30 cellular contexts compared by ENCODE assay signal in the genomic region with DNA sequence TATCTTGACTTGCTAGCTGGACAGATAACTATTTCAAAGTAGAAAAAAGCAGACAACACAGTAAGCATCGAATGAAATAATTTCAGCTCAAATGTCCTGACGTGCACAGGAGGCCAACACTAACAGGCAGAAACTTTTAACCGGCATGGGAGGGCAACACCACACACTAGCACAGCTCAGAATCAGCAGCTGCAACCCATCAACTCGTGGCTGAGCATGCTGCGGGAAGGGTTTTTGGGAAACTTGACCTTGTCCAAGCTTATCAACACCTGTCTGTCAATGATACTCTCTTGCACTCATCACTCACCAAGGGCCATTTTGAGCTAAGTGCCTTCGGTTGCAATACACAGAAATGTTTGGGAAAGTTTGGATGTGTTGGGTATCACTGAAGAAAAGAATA.
"Had no signal": no experiment of that assay in that cellular context is flagged by ENCODE, and none has a peak within 500 bp of the region (broad histone marks: within the 10 kb centered on the region; RNA-seq: fewer than 3 reads in every experiment).

No MANE protein-coding gene starts in this region.

- H3K9ac ChIP-seq: neural progenitor cell had no signal

- H3K27me3 Mint-ChIP-seq: stimulated activated memory B cell treated with anti-CD40 and anti-IgM and Interleukin-4, amounts not matched to agents 10 μg/mL and 1 μg/mL and 100 μg/mL, for 72 hours had no signal

- DNase-seq: heart right ventricle; kidney glomerular epithelial cell; left cardiac atrium; left ventricle myocardium inferior; mesendoderm; midbrain; mucosa of descending colon; naive thymus-derived CD8-positive, alpha-beta T cell; nephron progenitor cell; occipital lobe; ovary; right lobe of liver; stimulated activated CD4-positive, alpha-beta T cell treated with anti-CD3 and anti-CD28 coated beads, Interleukin-1b, Interleukin-23, amount 100 ng/mL, for 48 hours; stimulated activated CD4-positive, alpha-beta T cell treated with anti-CD3 and anti-CD28 coated beads, Interleukin-2, amount 100 ng/mL, for 48 hours; stimulated activated CD4-positive, alpha-beta T cell treated with anti-CD3 and anti-CD28 coated beads, Interleukin-4, amount 100 ng/mL, for 4 hours; stimulated activated CD8-positive, alpha-beta memory T cell treated with anti-CD3 and anti-CD28 coated beads, Interleukin-4, amount 100 ng/mL, for 48 hours; stimulated activated naive CD4-positive, alpha-beta T cell treated with Interleukin-2 at 50 U/mL for 16 hours; stimulated activated naive CD8-positive, alpha-beta T cell treated with anti-CD3 and anti-CD28 coated beads, Interleukin-15, amount 100 ng/mL, for 72 hours; upper lobe of left lung had no signal

- H3K4me1 Mint-ChIP-seq: naive thymus-derived CD8-positive, alpha-beta T cell; neural progenitor cell; stimulated activated memory B cell treated with anti-CD40 and anti-IgM and Interleukin-4, amounts not matched to agents 10 μg/mL and 1 μg/mL and 100 μg/mL, for 72 hours; stimulated activated naive CD8-positive, alpha-beta T cell treated with anti-CD3 and anti-CD28 coated beads, Interleukin-15, amount 100 ng/mL, for 72 hours had no signal

- H3K9me3 Mint-ChIP-seq: stimulated activated naive CD8-positive, alpha-beta T cell treated with anti-CD3 and anti-CD28 coated beads, Interleukin-15, amount 100 ng/mL, for 72 hours had no signal

- ATAC-seq: heart right ventricle; left cardiac atrium; mucosa of descending colon; naive thymus-derived CD8-positive, alpha-beta T cell; right lobe of liver; stimulated activated memory B cell treated with anti-CD40 and anti-IgM and Interleukin-4, amounts not matched to agents 10 μg/mL and 1 μg/mL and 100 μg/mL, for 72 hours; stimulated activated naive CD8-positive, alpha-beta T cell treated with anti-CD3 and anti-CD28 coated beads, Interleukin-15, amount 100 ng/mL, for 72 hours had no signal

- H3K4me3 Mint-ChIP-seq: naive thymus-derived CD8-positive, alpha-beta T cell; nephron progenitor cell; neural progenitor cell; stimulated activated memory B cell treated with anti-CD40 and anti-IgM and Interleukin-4, amounts not matched to agents 10 μg/mL and 1 μg/mL and 100 μg/mL, for 72 hours; stimulated activated naive CD8-positive, alpha-beta T cell treated with anti-CD3 and anti-CD28 coated beads, Interleukin-15, amount 100 ng/mL, for 72 hours had no signal

- H3K27ac ChIP-seq: heart right ventricle, hepatocyte, left ventricle myocardium inferior, neural progenitor cell, ovary, right atrium auricular region, right lobe of liver, tibial nerve, upper lobe of left lung had no signal

- H3K27me3 ChIP-seq: hepatocyte, neural progenitor cell, neutrophil, ovary, right atrium auricular region, right lobe of liver, tibial nerve, upper lobe of left lung had no signal

- H3K9me3 ChIP-seq: heart right ventricle, mucosa of descending colon, neutrophil, ovary, right atrium auricular region, right lobe of liver, tibial nerve, upper lobe of left lung had no signal

- H3K4me1 ChIP-seq: heart right ventricle, left ventricle myocardium inferior, neural progenitor cell, right atrium auricular region, right lobe of liver, tibial nerve, upper lobe of left lung had no signal

- H3K27ac Mint-ChIP-seq: naive thymus-derived CD8-positive, alpha-beta T cell; nephron progenitor cell; neural progenitor cell; progenitor cell of endocrine pancreas; stimulated activated memory B cell treated with anti-CD40 and anti-IgM and Interleukin-4, amounts not matched to agents 10 μg/mL and 1 μg/mL and 100 μg/mL, for 72 hours; stimulated activated naive CD8-positive, alpha-beta T cell treated with anti-CD3 and anti-CD28 coated beads, Interleukin-15, amount 100 ng/mL, for 72 hours had no signal

- H3K36me3 ChIP-seq: heart right ventricle, left ventricle myocardium inferior, neural progenitor cell, neutrophil, ovary, right atrium auricular region, right lobe of liver, tibial nerve, upper lobe of left lung had no signal

- H3K4me3 ChIP-seq: heart right ventricle, hepatocyte, left ventricle myocardium inferior, lung, mucosa of descending colon, neural progenitor cell, ovary, right atrium auricular region, right lobe of liver, smooth muscle cell, tibial nerve, upper lobe of left lung had no signal

- H3K36me3 Mint-ChIP-seq: naive thymus-derived CD8-positive, alpha-beta T cell; neural progenitor cell; stimulated activated memory B cell treated with anti-CD40 and anti-IgM and Interleukin-4, amounts not matched to agents 10 μg/mL and 1 μg/mL and 100 μg/mL, for 72 hours had no signal

- FAIRE-seq: keratinocyte, urothelium cell line had no signal
